In genomic region chr14:99127651-99128167, GRCh38 we compare ENCODE assay signal across 19 cellular contexts.
DNase-seq lines count a peak whose midpoint lies in the region; ATAC-seq and TF ChIP-seq lines count a peak whose summit lies in the region.
"Had no signal": no experiment of that assay in that cellular context is flagged by ENCODE, and none has a peak within 500 bp of the region (broad histone marks: within the 10 kb centered on the region; RNA-seq: fewer than 3 reads in every experiment).

No MANE protein-coding gene starts in this region.

- H3K4me1 ChIP-seq in prostate gland (replicated peaks) (no peaks in the 10 kb centered on the region), lower lobe of right lung (no peaks in the 10 kb centered on the region)
- H3K4me1 ChIP-seq: BE2C had no signal

- H3K27me3 ChIP-seq in prostate gland (replicated peaks; ENCODE audit: insufficient read depth) (no peaks in the 10 kb centered on the region), lower lobe of right lung (ENCODE audit: low read depth) (no peaks in the 10 kb centered on the region)
- H3K27me3 ChIP-seq: BE2C had no signal

- DNase-seq in Daoy (ENCODE audit: low read depth) = peak; percentile 94
- DNase-seq in RPMI7951 (ENCODE audit: low read depth) = peak; percentile 42
- DNase-seq in fibroblast of pulmonary artery (ENCODE audit: low read depth) = peak; percentile 65
- peak; percentile 56 for DNase-seq in prostate gland (ENCODE audit: low spot score)
- DNase-seq in lower lobe of right lung = no peak
- DNase-seq in cardiac septum (ENCODE audit: low spot score) = no peak
- no peak for DNase-seq in stimulated activated CD4-positive, alpha-beta T cell treated with anti-CD3 and anti-CD28 coated beads, Interleukin-2, amount 100 ng/mL, for 48 hours
- DNase-seq: activated naive CD8-positive, alpha-beta T cell treated with anti-CD3 and anti-CD28 coated beads, Interleukin-2, amount 50 U/mL, for 24 hours; activated T-cell treated with anti-CD3 and anti-CD28 coated beads for 4 hours; BE2C; EL; HFFc6; IMR-90; NCI-H1436 treated with DMSO at 0.1 percent for 48 hours; NCI-H82; SK-N-SH; stimulated activated CD4-positive, alpha-beta T cell treated with anti-CD3 and anti-CD28 coated beads, Interleukin-4, amount 100 ng/mL, for 1 hour; stimulated activated naive CD4-positive, alpha-beta T cell treated with Interleukin-2 at 50 U/mL for 16 hours had no signal

- WGBS in prostate gland = 22% methylated on average over 9 of the region's 9 CpGs

- no peak overlapping the region for H3K4me3 ChIP-seq in fibroblast of pulmonary artery (replicated peaks; ENCODE audit: low read depth, low read length)
- no peak overlapping the region for H3K4me3 ChIP-seq in prostate gland
- no peak overlapping the region for H3K4me3 ChIP-seq in lower lobe of right lung

- no peaks in the 10 kb centered on the region for H3K9me3 ChIP-seq in prostate gland
- H3K9me3 ChIP-seq in lower lobe of right lung = no peaks in the 10 kb centered on the region
- H3K9me3 ChIP-seq: BE2C, SK-N-SH had no signal

- no peak for TF ChIP-seq POLR2A in prostate gland (IDR thresholded peaks at IDR 0.05)

- H3K27ac ChIP-seq in prostate gland = no peak overlapping the region
- no peak overlapping the region for H3K27ac ChIP-seq in lower lobe of right lung

- H3K36me3 ChIP-seq in prostate gland (no peaks in the 10 kb centered on the region), lower lobe of right lung (no peaks in the 10 kb centered on the region)
- H3K36me3 ChIP-seq: BE2C had no signal

- ATAC-seq in HG02759 (IDR thresholded peaks at IDR 0.05; ENCODE audit: unreplicated experiment) = no peak
- no peak for ATAC-seq in lower lobe of right lung
- ATAC-seq: activated naive CD8-positive, alpha-beta T cell treated with anti-CD3 and anti-CD28 coated beads, Interleukin-2, amount 50 U/mL, for 24 hours had no signal

- no peak for TF ChIP-seq CTCF in fibroblast of pulmonary artery (IDR thresholded peaks at IDR 0.05; ENCODE audit: low read length, missing control alignments)
- TF ChIP-seq CTCF in prostate gland (IDR thresholded peaks at IDR 0.05) = no peak
- no peak for TF ChIP-seq CTCF in lower lobe of right lung (IDR thresholded peaks at IDR 0.05)

- intact Hi-C loops in prostate gland (cut with DNase I) (no loop called here), lower lobe of right lung (cut with DNase I) (no loop called here), cardiac septum (cut with DNase I) (no loop called here)

Comparison
In these comparisons a context has a peak if more than half of its experiments do, and no peak if none do; other contexts are left out.
1. DNase-seq: peak in Daoy (single experiment), RPMI7951 (single experiment), fibroblast of pulmonary artery (single experiment) and prostate gland (single experiment); none in lower lobe of right lung (single experiment), cardiac septum (single experiment) and stimulated activated CD4-positive, alpha-beta T cell treated with anti-CD3 and anti-CD28 coated beads, Interleukin-2, amount 100 ng/mL, for 48 hours (0 of 2).